Comparison of ENCODE assay signal across 1 cellular context in the genomic region with DNA sequence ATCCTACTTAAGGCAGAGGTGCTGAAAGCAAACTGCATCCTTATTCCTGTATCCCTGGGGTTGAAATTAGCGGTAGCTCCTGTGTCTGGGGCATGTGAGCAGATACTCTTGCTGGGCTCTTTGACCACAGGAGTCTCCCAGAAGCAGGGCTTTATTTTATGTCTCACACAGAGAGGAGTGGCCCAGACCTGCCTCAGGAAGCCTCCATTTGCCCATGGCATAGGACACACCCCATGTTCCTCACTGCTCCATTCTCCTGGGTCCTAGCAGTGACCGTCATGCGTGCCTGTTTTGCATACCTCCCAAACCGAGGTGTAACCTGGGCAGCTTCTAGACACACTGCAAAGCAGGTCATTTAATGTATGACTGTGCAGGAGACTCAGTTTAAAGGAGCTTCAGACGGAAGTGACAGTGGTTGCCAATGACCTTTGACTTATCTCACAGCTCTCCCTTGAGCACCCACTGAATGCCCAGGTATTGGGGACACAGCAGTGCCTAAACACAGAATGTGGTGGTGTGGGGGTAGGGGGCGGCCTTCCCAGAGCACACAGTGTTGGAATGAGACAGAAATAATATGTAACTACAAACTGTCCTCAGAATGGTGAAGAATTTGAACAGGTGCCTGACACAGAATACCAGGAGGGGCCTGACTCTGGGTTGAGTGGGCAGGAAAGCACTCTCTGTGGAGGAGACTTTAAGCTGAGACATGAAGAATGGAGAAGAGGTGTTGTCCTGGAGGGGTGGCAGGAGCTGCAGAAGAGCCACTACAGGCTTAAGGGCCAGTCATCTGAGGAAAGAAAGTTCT.
TF ChIP-seq lines count a peak whose summit lies in the region.

No MANE protein-coding gene starts in this region.

TF ChIP-seq in GM12878, 131 proteins besides CTCF, POLR2A, EP300 and RAD21:
- peak; percentile 68 for TF ChIP-seq NR2F1 (conservative IDR thresholded peaks at IDR 0.05)
- TF ChIP-seq, protein P1, sequence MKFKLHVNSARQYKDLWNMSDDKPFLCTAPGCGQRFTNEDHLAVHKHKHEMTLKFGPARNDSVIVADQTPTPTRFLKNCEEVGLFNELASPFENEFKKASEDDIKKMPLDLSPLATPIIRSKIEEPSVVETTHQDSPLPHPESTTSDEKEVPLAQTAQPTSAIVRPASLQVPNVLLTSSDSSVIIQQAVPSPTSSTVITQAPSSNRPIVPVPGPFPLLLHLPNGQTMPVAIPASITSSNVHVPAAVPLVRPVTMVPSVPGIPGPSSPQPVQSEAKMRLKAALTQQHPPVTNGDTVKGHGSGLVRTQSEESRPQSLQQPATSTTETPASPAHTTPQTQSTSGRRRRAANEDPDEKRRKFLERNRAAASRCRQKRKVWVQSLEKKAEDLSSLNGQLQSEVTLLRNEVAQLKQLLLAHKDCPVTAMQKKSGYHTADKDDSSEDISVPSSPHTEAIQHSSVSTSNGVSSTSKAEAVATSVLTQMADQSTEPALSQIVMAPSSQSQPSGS (IDR thresholded peaks at IDR 0.05; ENCODE audit: low read length): no peak
- peak; percentile 50; the same call in 1 of the 2 replicates for TF ChIP-seq NR2C1 (IDR thresholded peaks at IDR 0.05)
